25 cellular contexts compared by ENCODE assay signal in the genomic region with DNA sequence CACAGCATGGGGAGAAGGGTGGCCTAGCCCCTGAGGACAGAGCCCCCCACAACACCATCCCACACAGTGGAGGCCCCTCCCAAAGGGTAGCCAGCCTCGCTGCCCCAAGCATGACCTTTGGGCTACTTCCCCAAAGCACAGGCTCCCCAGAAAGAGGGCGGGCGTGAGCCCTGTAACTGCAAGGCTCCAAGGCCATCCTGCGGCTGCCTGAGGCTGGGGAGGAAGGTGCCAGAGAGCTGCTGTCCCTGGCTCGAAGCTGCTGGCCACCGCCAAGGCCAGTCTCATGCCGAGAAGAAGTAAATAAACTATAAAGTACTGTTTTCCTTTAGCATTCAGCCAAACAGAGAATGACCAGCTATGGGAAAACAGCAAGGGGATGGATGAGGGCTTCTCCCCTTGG. TPM values are rescaled to one million over a fixed set of nuclear protein-coding genes. Genes with fewer than 3 reads are reported as not detected.
"Had no signal": no experiment of that assay in that cellular context is flagged by ENCODE, and none has a peak within 500 bp of the region (broad histone marks: within the 10 kb centered on the region; RNA-seq: fewer than 3 reads in every experiment).

No MANE protein-coding gene starts in this region.

- H3K4me3 Mint-ChIP-seq: activated B cell treated with CpG ODN at 0.5 μM for 24 hours; activated CD8-positive, alpha-beta T cell treated with anti-CD3 and anti-CD28 coated beads for 36 hours; activated naive CD8-positive, alpha-beta T cell treated with anti-CD3 and anti-CD28 coated beads, Interleukin-2, amount 10 ng/mL, durations not matched to agents 7 days and 5 days; effector memory CD8-positive, alpha-beta T cell; natural killer cell; stimulated activated naive CD8-positive, alpha-beta T cell treated with anti-CD3 and anti-CD28 coated beads, Interleukin-15, amount 100 ng/mL, for 72 hours had no signal

- H3K4me1 ChIP-seq: left lung, tibial artery had no signal

- H3K36me3 ChIP-seq: left lung, tibial artery had no signal

- ATAC-seq: activated CD8-positive, alpha-beta T cell treated with anti-CD3 and anti-CD28 coated beads for 36 hours; effector memory CD8-positive, alpha-beta T cell; esophagus mucosa; left lung; natural killer cell; right cardiac atrium; stimulated activated naive CD8-positive, alpha-beta T cell treated with anti-CD3 and anti-CD28 coated beads, Interleukin-15, amount 100 ng/mL, for 72 hours had no signal

- H3K27ac ChIP-seq: left lung, tibial artery had no signal

- H3K27ac Mint-ChIP-seq: activated B cell treated with CpG ODN at 0.5 μM for 24 hours; activated CD8-positive, alpha-beta T cell treated with anti-CD3 and anti-CD28 coated beads for 36 hours; activated naive CD8-positive, alpha-beta T cell treated with anti-CD3 and anti-CD28 coated beads, Interleukin-2, amount 10 ng/mL, durations not matched to agents 7 days and 5 days; natural killer cell; stimulated activated naive CD8-positive, alpha-beta T cell treated with anti-CD3 and anti-CD28 coated beads, Interleukin-15, amount 100 ng/mL, for 72 hours had no signal

- FAIRE-seq: endothelial cell of umbilical vein, urothelium cell line had no signal

- H3K4me3 ChIP-seq: left lung, tibial artery had no signal

- H3K9me3 Mint-ChIP-seq: effector memory CD8-positive, alpha-beta T cell had no signal

- DNase-seq: activated CD4-positive, alpha-beta T cell treated with anti-CD3 and anti-CD28 coated beads for 4 hours; activated CD8-positive, alpha-beta T cell treated with anti-CD3 and anti-CD28 coated beads for 36 hours; activated gamma-delta T cell treated with Interleukin-2 at 50 U/mL for 16 hours; activated naive CD8-positive, alpha-beta T cell treated with anti-CD3 and anti-CD28 coated beads, Interleukin-2, amount 10 ng/mL, durations not matched to agents 7 days and 5 days; amygdala; effector memory CD8-positive, alpha-beta T cell; foreskin melanocyte; left lung; mammary epithelial cell; midbrain; natural killer cell; right cardiac atrium; SK-N-SH; stimulated activated CD4-positive, alpha-beta T cell treated with anti-CD3 and anti-CD28 coated beads, Interleukin-1b, Interleukin-23, amount 100 ng/mL, for 48 hours; stimulated activated naive CD8-positive, alpha-beta T cell treated with anti-CD3 and anti-CD28 coated beads, Interleukin-15, amount 100 ng/mL, for 72 hours; tibial artery had no signal

- H3K27me3 Mint-ChIP-seq: activated CD8-positive, alpha-beta T cell treated with anti-CD3 and anti-CD28 coated beads for 36 hours; activated naive CD8-positive, alpha-beta T cell treated with anti-CD3 and anti-CD28 coated beads, Interleukin-2, amount 10 ng/mL, durations not matched to agents 7 days and 5 days; effector memory CD8-positive, alpha-beta T cell; stimulated activated naive CD8-positive, alpha-beta T cell treated with anti-CD3 and anti-CD28 coated beads, Interleukin-15, amount 100 ng/mL, for 72 hours had no signal

RNA-seq across cellular contexts. Expression of a gene that starts 27.5 kb away (rescaled TPM):
- total RNA-seq: activated B cell treated with CpG ODN at 0.5 μM for 24 hours, dermis microvascular lymphatic vessel endothelial cell, endothelial cell of umbilical vein, kidney epithelial cell, mammary epithelial cell, osteocyte, pulmonary artery endothelial cell had no signal
- polyA plus RNA-seq: endothelial cell of umbilical vein, mammary epithelial cell, SK-N-SH had no signal

RNA-seq across cellular contexts. Expression of a gene that starts 35.3 kb away (rescaled TPM):
- total RNA-seq: activated B cell treated with CpG ODN at 0.5 μM for 24 hours, endothelial cell of umbilical vein, osteocyte, pulmonary artery endothelial cell, right cardiac atrium, skeletal muscle tissue had no signal
- polyA plus RNA-seq: endothelial cell of umbilical vein, mammary epithelial cell, right cardiac atrium, SK-N-SH had no signal
